17 cellular contexts compared by ENCODE assay signal in genomic region chr5:178301641-178302040, GRCh38.
DNase-seq lines count a peak whose midpoint lies in the region; ATAC-seq, FAIRE-seq and TF ChIP-seq lines count a peak whose summit lies in the region.
"Had no signal": no experiment of that assay in that cellular context is flagged by ENCODE, and none has a peak within 500 bp of the region (broad histone marks: within the 10 kb centered on the region; RNA-seq: fewer than 3 reads in every experiment).

No MANE protein-coding gene starts in this region.

- H4K20me1 ChIP-seq in DOHH2 (ENCODE audit: control insufficient read depth, insufficient read depth, low read depth, low read length): no peaks in the 10 kb centered on the region

- H3K36me3 ChIP-seq in DOHH2 (ENCODE audit: control insufficient read depth, low read length) (no peaks in the 10 kb centered on the region), kidney (ENCODE audit: control insufficient read depth in 1 of 2, insufficient read depth in 2 of 2, low read length in 2 of 2) (no peaks in the 10 kb centered on the region), body of pancreas (replicated peaks in 1 of 2; ENCODE audit: insufficient read depth in 1 of 2, low read depth in 2 of 2) (no peaks in the 10 kb centered on the region)

- WGBS in body of pancreas, 2 donors: 85 to 90% methylated on average over 9 to 12 of the region's 15 CpGs

- no peak for TF ChIP-seq CTCF in DOHH2 (IDR thresholded peaks at IDR 0.05; ENCODE audit: low read depth, low read length, poor library complexity, severe bottlenecking)
- no peak for TF ChIP-seq CTCF in kidney (IDR thresholded peaks at IDR 0.05; ENCODE audit: borderline replicate concordance, extremely low read depth, insufficient read depth)
- TF ChIP-seq CTCF in body of pancreas (IDR thresholded peaks at IDR 0.05): no peak

- H3K9me3 ChIP-seq in DOHH2 (ENCODE audit: control insufficient read depth, insufficient read depth, low read length) (peaks cover 3% of the 10 kb centered on the region; the same call in 1 of the 2 replicates), kidney (ENCODE audit: control insufficient read depth in 1 of 2, low read length in 2 of 2) (no peaks in the 10 kb centered on the region), body of pancreas (no peaks in the 10 kb centered on the region)

- H3K79me2 ChIP-seq in DOHH2 (ENCODE audit: control insufficient read depth, low read length): no peaks in the 10 kb centered on the region

- H3K27me3 ChIP-seq in DOHH2 (ENCODE audit: control insufficient read depth, low read length) (no peaks in the 10 kb centered on the region), body of pancreas (no peaks in the 10 kb centered on the region)

- intact Hi-C loops in kidney (cut with DNase I) (no loop called here), sciatic nerve (cut with DNase I) (no loop called here), body of pancreas (cut with DNase I) (no loop called here)

- H3K4me3 ChIP-seq in DOHH2 (ENCODE audit: low read length) (peak overlapping the region; percentile 37), kidney (ENCODE audit: low read length in 2 of 2) (no peak overlapping the region), body of pancreas (no peak overlapping the region)
- H3K4me3 ChIP-seq: GM23248 had no signal

- no peak overlapping the region for H3K9ac ChIP-seq in kidney (ENCODE audit: low read length in 2 of 2)
- H3K9ac ChIP-seq: GM23248 had no signal

- H3K4me1 ChIP-seq in DOHH2 (ENCODE audit: control insufficient read depth, low read length) (peaks cover 35% of the 10 kb centered on the region), kidney (ENCODE audit: control insufficient read depth in 1 of 2, insufficient read depth in 1 of 2, low read depth in 1 of 2, low read length in 2 of 2) (no peaks in the 10 kb centered on the region), body of pancreas (no peaks in the 10 kb centered on the region)

- H3F3A ChIP-seq in DOHH2 (ENCODE audit: control insufficient read depth, insufficient read depth): peaks cover 22% of the 10 kb centered on the region

- H3K9me2 ChIP-seq in DOHH2 (replicated peaks; ENCODE audit: control insufficient read depth, low read length): no peaks in the 10 kb centered on the region

- ATAC-seq in sciatic nerve: no peak
- no peak for ATAC-seq in body of pancreas
- ATAC-seq in GM19397 (IDR thresholded peaks at IDR 0.05; ENCODE audit: unreplicated experiment): no peak
- ATAC-seq in activated CD4-positive, CD25-positive, alpha-beta regulatory T cell treated with anti-CD3 and anti-CD28 coated beads, Interleukin-2, amount 50 U/mL, for 24 hours: no peak
- ATAC-seq: HCT116, Panc1 had no signal

- DNase-seq in NCI-H1105 treated with DMSO at 0.1 percent for 48 hours (lab: John Stamatoyannopoulos, UW): peak; percentile 5
- no peak for DNase-seq in NCI-H1105 (lab: John Stamatoyannopoulos, UW)
- peak; percentile 16 for DNase-seq in kidney
- DNase-seq in sciatic nerve (ENCODE audit: low spot score): peak; percentile 8
- DNase-seq in body of pancreas: no peak
- DNase-seq: CD4-positive, alpha-beta T cell; GM23248; NCI-H1417; NCI-H187 treated with DMSO at 0.1 percent for 48 hours; NCI-H510A; Right ventricle myocardium superior had no signal

- no peak for TF ChIP-seq POLR2A in body of pancreas (IDR thresholded peaks at IDR 0.05)

- H3K4me2 ChIP-seq in DOHH2 (ENCODE audit: low read length): peak overlapping the region; percentile 43

- H3K27ac ChIP-seq in DOHH2 (ENCODE audit: low read depth, low read length) (peak overlapping the region; percentile 78), kidney (ENCODE audit: low read depth in 2 of 2, low read length in 2 of 2) (no peak overlapping the region), body of pancreas (no peak overlapping the region)
- H3K27ac ChIP-seq: 22Rv1, GM23248 had no signal

- FAIRE-seq in kidney (lab: Jason Lieb, UNC): no peak

Comparison
In these comparisons a context has a peak if more than half of its experiments do, and no peak if none do; other contexts are left out.
1. DNase-seq: peak in NCI-H1105 treated with DMSO at 0.1 percent for 48 hours (single experiment), kidney (single experiment) and sciatic nerve (single experiment); none in NCI-H1105 (single experiment) and body of pancreas (0 of 4).